Comparison of ENCODE assay signal across 8 cellular contexts in genomic region chr2:72146357-72147302, GRCh38. TPM values are rescaled to one million over a fixed set of nuclear protein-coding genes. Genes with fewer than 3 reads are reported as not detected.
DNase-seq lines count a peak whose midpoint lies in the region; ATAC-seq, FAIRE-seq and TF ChIP-seq lines count a peak whose summit lies in the region.

No MANE protein-coding gene starts in this region.

- ATAC-seq in stimulated activated naive B cell treated with anti-CD40 and anti-IgM and Interleukin-4, amounts not matched to agents 10 μg/mL and 1 μg/mL and 100 μg/mL, for 72 hours (replicated peaks) = no peak

- intact Hi-C loops in activated T-helper 1 cell treated with anti-CD3 and anti-CD28 coated beads, Interleukin-12 subunit alpha, Interleukin-12 subunit beta, Interleukin-2, Interleukin-4 antibody, amounts not matched to agents 30 ng/mL and 10 ng/mL and 1 ng/mL, durations not matched to agents 14 hours and 24 hours and 36 hours (cut with micrococcal nuclease) = loop anchor here (5.0 kb wide), 1 partner anchor 1259 kb away; no protein-coding TSS in a partner anchor

- H3K79me2 ChIP-seq in keratinocyte (ENCODE audit: control insufficient read depth, insufficient read depth, low read length) = no peaks in the 10 kb centered on the region

- peaks cover 6% of the 10 kb centered on the region for H3K36me3 Mint-ChIP-seq in activated T-helper 1 cell treated with anti-CD3 and anti-CD28 coated beads, Interleukin-12 subunit alpha, Interleukin-12 subunit beta, Interleukin-2, Interleukin-4 antibody, amounts not matched to agents 30 ng/mL and 10 ng/mL and 1 ng/mL, durations not matched to agents 14 hours and 24 hours and 36 hours (ENCODE audit: low read depth)
- H3K36me3 Mint-ChIP-seq in stimulated activated naive B cell treated with anti-CD40 and anti-IgM and Interleukin-4, amounts not matched to agents 10 μg/mL and 1 μg/mL and 100 μg/mL, for 72 hours = peaks cover 4 to 11% of the 10 kb centered on the region in 2 donors

- dilution Hi-C loops in keratinocyte (cut with MboI; ENCODE audit: extremely low pct_ligation_motif_present, low sequenced_read_pairs) = no loop called here

- peak overlapping the region; percentile 87 for H3K4me2 ChIP-seq in keratinocyte (ENCODE audit: control insufficient read depth, extremely low read depth, insufficient read depth, low read depth, low read length)

- no peaks in the 10 kb centered on the region for H3K9me1 ChIP-seq in keratinocyte (ENCODE audit: control insufficient read depth, extremely low read depth, insufficient read depth, low read length)

- DNase-seq in NCI-H146 (lab: John Stamatoyannopoulos, UW) (peak; percentile 35), NCI-H146 treated with DMSO at 0.1 percent for 48 hours (lab: John Stamatoyannopoulos, UW; ENCODE audit: unreplicated experiment) (no peak), keratinocyte (ENCODE audit: low read depth, low spot score) (no peak), SK-N-DZ (ENCODE audit: low spot score) (no peak), ACHN (no peak), GOT3 (lab: John Stamatoyannopoulos, UW) (no peak)
- DNase-seq in activated T-helper 1 cell treated with anti-CD3 and anti-CD28 coated beads, Interleukin-12 subunit alpha, Interleukin-12 subunit beta, Interleukin-2, Interleukin-4 antibody, amounts not matched to agents 30 ng/mL and 10 ng/mL and 1 ng/mL, durations not matched to agents 14 hours and 24 hours and 36 hours (ENCODE audit: low spot score) = no peak
- no peak for DNase-seq in stimulated activated naive B cell treated with anti-CD40 and anti-IgM and Interleukin-4, amounts not matched to agents 10 μg/mL and 1 μg/mL and 100 μg/mL, for 72 hours

- H3K9me3 Mint-ChIP-seq in activated T-helper 1 cell treated with anti-CD3 and anti-CD28 coated beads, Interleukin-12 subunit alpha, Interleukin-12 subunit beta, Interleukin-2, Interleukin-4 antibody, amounts not matched to agents 30 ng/mL and 10 ng/mL and 1 ng/mL, durations not matched to agents 14 hours and 24 hours and 36 hours = peaks cover 5% of the 10 kb centered on the region
- H3K9me3 Mint-ChIP-seq in stimulated activated naive B cell treated with anti-CD40 and anti-IgM and Interleukin-4, amounts not matched to agents 10 μg/mL and 1 μg/mL and 100 μg/mL, for 72 hours = peaks cover 0 to 7% of the 10 kb centered on the region in 2 donors

- H3K27me3 ChIP-seq in keratinocyte (ENCODE audit: control insufficient read depth, extremely low read depth, insufficient read depth, low read length) = peaks cover 63% of the 10 kb centered on the region

- H3K27ac Mint-ChIP-seq in activated T-helper 1 cell treated with anti-CD3 and anti-CD28 coated beads, Interleukin-12 subunit alpha, Interleukin-12 subunit beta, Interleukin-2, Interleukin-4 antibody, amounts not matched to agents 30 ng/mL and 10 ng/mL and 1 ng/mL, durations not matched to agents 14 hours and 24 hours and 36 hours = peak overlapping the region; percentile 72
- H3K27ac Mint-ChIP-seq in stimulated activated naive B cell treated with anti-CD40 and anti-IgM and Interleukin-4, amounts not matched to agents 10 μg/mL and 1 μg/mL and 100 μg/mL, for 72 hours = peak overlapping the region; percentile 6

- no peaks in the 10 kb centered on the region for H3K36me3 ChIP-seq in keratinocyte (ENCODE audit: control insufficient read depth in 2 of 2, extremely low read depth in 1 of 2, insufficient read depth in 2 of 2, low read length in 2 of 2)

- H3K27me3 Mint-ChIP-seq in activated T-helper 1 cell treated with anti-CD3 and anti-CD28 coated beads, Interleukin-12 subunit alpha, Interleukin-12 subunit beta, Interleukin-2, Interleukin-4 antibody, amounts not matched to agents 30 ng/mL and 10 ng/mL and 1 ng/mL, durations not matched to agents 14 hours and 24 hours and 36 hours (ENCODE audit: insufficient read depth) = peaks cover 60% of the 10 kb centered on the region
- peaks cover 79 to 91% of the 10 kb centered on the region in 2 donors for H3K27me3 Mint-ChIP-seq in stimulated activated naive B cell treated with anti-CD40 and anti-IgM and Interleukin-4, amounts not matched to agents 10 μg/mL and 1 μg/mL and 100 μg/mL, for 72 hours

- no peaks in the 10 kb centered on the region for H3K9me3 ChIP-seq in keratinocyte (ENCODE audit: control insufficient read depth, low read depth, low read length)

- H3K4me1 ChIP-seq in keratinocyte (ENCODE audit: control insufficient read depth, extremely low read depth, insufficient read depth, low read length) = peaks cover 37% of the 10 kb centered on the region

- H4K20me1 ChIP-seq in keratinocyte (ENCODE audit: control insufficient read depth, extremely low read depth, insufficient read depth, low read length) = no peaks in the 10 kb centered on the region

- peaks cover 21% of the 10 kb centered on the region for H3K4me1 Mint-ChIP-seq in activated T-helper 1 cell treated with anti-CD3 and anti-CD28 coated beads, Interleukin-12 subunit alpha, Interleukin-12 subunit beta, Interleukin-2, Interleukin-4 antibody, amounts not matched to agents 30 ng/mL and 10 ng/mL and 1 ng/mL, durations not matched to agents 14 hours and 24 hours and 36 hours (ENCODE audit: low read depth)
- H3K4me1 Mint-ChIP-seq in stimulated activated naive B cell treated with anti-CD40 and anti-IgM and Interleukin-4, amounts not matched to agents 10 μg/mL and 1 μg/mL and 100 μg/mL, for 72 hours = peaks cover 43 to 72% of the 10 kb centered on the region in 2 donors

- no peak overlapping the region for H3K27ac ChIP-seq in keratinocyte (ENCODE audit: control insufficient read depth, insufficient read depth, low read length)

- no peak overlapping the region for H2AFZ ChIP-seq in keratinocyte (ENCODE audit: control insufficient read depth, low read length)

- TF ChIP-seq CTCF in keratinocyte (optimal IDR thresholded peaks at IDR 0.05 in 1 of 3, IDR thresholded peaks at IDR 0.05 in 1 of 3, conservative IDR thresholded peaks at IDR 0.05 in 1 of 3; ENCODE audit: extremely low read depth in 1 of 3, insufficient read depth in 2 of 3, low read length in 3 of 3) = no peak

- in situ Hi-C loops in ACHN (cut with HindIII; ENCODE audit: low pct_ligation_motif_present, low pct_unique_long_range_greater_than_20kb, low sequenced_read_pairs) = no loop called here

- H3K4me3 Mint-ChIP-seq in activated T-helper 1 cell treated with anti-CD3 and anti-CD28 coated beads, Interleukin-12 subunit alpha, Interleukin-12 subunit beta, Interleukin-2, Interleukin-4 antibody, amounts not matched to agents 30 ng/mL and 10 ng/mL and 1 ng/mL, durations not matched to agents 14 hours and 24 hours and 36 hours = peak overlapping the region; percentile 39
- H3K4me3 Mint-ChIP-seq in stimulated activated naive B cell treated with anti-CD40 and anti-IgM and Interleukin-4, amounts not matched to agents 10 μg/mL and 1 μg/mL and 100 μg/mL, for 72 hours = peak overlapping the region; percentile 15 to 27

- FAIRE-seq in keratinocyte (lab: Jason Lieb, UNC) = no peak

- peak overlapping the region in 2 of 3 experiments; percentile 18 to 53 for H3K4me3 ChIP-seq in keratinocyte (ENCODE audit: control insufficient read depth in 2 of 3, extremely low read depth in 1 of 3, insufficient read depth in 2 of 3, low read depth in 1 of 3, low read length in 3 of 3)

- H3K9ac ChIP-seq in keratinocyte (ENCODE audit: control insufficient read depth, extremely low read depth, insufficient read depth, low read length) = no peak overlapping the region

RNA-seq across cellular contexts. Expression of gene CYP26B1, which starts 1.0 kb away (rescaled TPM):
- not detected in 2 replicates for total RNA-seq in activated T-helper 1 cell treated with anti-CD3 and anti-CD28 coated beads, Interleukin-12 subunit alpha, Interleukin-12 subunit beta, Interleukin-2, Interleukin-4 antibody, amounts not matched to agents 30 ng/mL and 10 ng/mL and 1 ng/mL, durations not matched to agents 14 hours and 24 hours and 36 hours
- 0.75 to 1.8 TPM (median 1.2 TPM) in 3 replicates for polyA plus RNA-seq in keratinocyte
- 4.3 TPM for polyA plus RNA-seq in keratinocyte (2011; ENCODE audit: low read depth)
- 0.45 and 0.74 TPM in 2 replicates for polyA plus RNA-seq in keratinocyte (2011; cell fraction: cytosol; rRNA removed)
- 5.3 and 5.9 TPM in 2 replicates for polyA plus RNA-seq in keratinocyte (2011; cell fraction: nucleus; rRNA removed)
- 1.3 and 6.0 TPM in 2 replicates for polyA plus RNA-seq in keratinocyte (2012; ENCODE audit: low replicate concordance)
- polyA minus RNA-seq in keratinocyte = 1.1 to 2.4 TPM (median 1.4 TPM) in 3 replicates
- polyA minus RNA-seq in keratinocyte (2011; cell fraction: cytosol; rRNA and poly(A)+ RNA removed) = 1.2 TPM
- 3.3 and 3.5 TPM in 2 replicates for polyA minus RNA-seq in keratinocyte (2011; cell fraction: nucleus; rRNA and poly(A)+ RNA removed)
- 0.13 TPM in 1 of 2 replicates, not detected in the other for polyA plus RNA-seq in SK-N-DZ (2014; cell fraction: cytosol; rRNA removed)
- 0.34 and 0.73 TPM in 2 replicates for polyA plus RNA-seq in SK-N-DZ (2014; cell fraction: nucleus; rRNA removed)
